Comparison of ENCODE assay signal across 13 cellular contexts in genomic region chr5:95715799-95716461, GRCh38. TPM values are rescaled to one million over a fixed set of nuclear protein-coding genes. Genes with fewer than 3 reads are reported as not detected.
A peak's percentile ranks its signal among the peaks of the same experiment; 100 is the strongest.
DNase-seq lines count a peak whose midpoint lies in the region; ATAC-seq and TF ChIP-seq lines count a peak whose summit lies in the region.
"Had no signal": no experiment of that assay in that cellular context is flagged by ENCODE, and none has a peak within 500 bp of the region (broad histone marks: within the 10 kb centered on the region; RNA-seq: fewer than 3 reads in every experiment).

No MANE protein-coding gene starts in this region.

- no peak for TF ChIP-seq CTCF in fibroblast of villous mesenchyme (IDR thresholded peaks at IDR 0.05; ENCODE audit: insufficient read depth, low read depth, low read length)

- DNase-seq in AG20443 (ENCODE audit: low spot score) (peak; percentile 67), fibroblast of villous mesenchyme (ENCODE audit: low read depth) (peak; percentile 57), NCI-H1436 treated with DMSO at 0.1 percent for 48 hours (lab: John Stamatoyannopoulos, UW) (no peak), GF-D8 (lab: John Stamatoyannopoulos, UW) (no peak), left lobe of liver (ENCODE audit: low spot score) (no peak), NCI-H146 treated with DMSO at 0.1 percent for 48 hours (lab: John Stamatoyannopoulos, UW; ENCODE audit: unreplicated experiment) (no peak)
- DNase-seq: DMS79 treated with DMSO at 0.1 percent for 48 hours, erythroblast, NCI-H1930, SIG-M5, transverse colon had no signal

- ATAC-seq in GM18867 (IDR thresholded peaks at IDR 0.05; ENCODE audit: unreplicated experiment) (peak; percentile 54), SK-N-SH treated with all-trans-retinoic acid at 6 μM for 48 hours (peak; percentile 37), left lobe of liver (no peak)

- H3K4me3 ChIP-seq in fibroblast of villous mesenchyme (ENCODE audit: low read depth, low read length): no peak overlapping the region
- H3K4me3 ChIP-seq: transverse colon had no signal

TF ChIP-seq in SK-N-SH treated with all-trans-retinoic acid at 6 μM for 48 hours, 23 proteins besides CTCF, POLR2A, EP300 and RAD21:
- TF ChIP-seq ZFP3 (CRISPR knock-in tag; IDR thresholded peaks at IDR 0.05): no peak
- no peak for TF ChIP-seq ZNF70 (CRISPR knock-in tag; IDR thresholded peaks at IDR 0.05)
- TF ChIP-seq, protein P1, sequence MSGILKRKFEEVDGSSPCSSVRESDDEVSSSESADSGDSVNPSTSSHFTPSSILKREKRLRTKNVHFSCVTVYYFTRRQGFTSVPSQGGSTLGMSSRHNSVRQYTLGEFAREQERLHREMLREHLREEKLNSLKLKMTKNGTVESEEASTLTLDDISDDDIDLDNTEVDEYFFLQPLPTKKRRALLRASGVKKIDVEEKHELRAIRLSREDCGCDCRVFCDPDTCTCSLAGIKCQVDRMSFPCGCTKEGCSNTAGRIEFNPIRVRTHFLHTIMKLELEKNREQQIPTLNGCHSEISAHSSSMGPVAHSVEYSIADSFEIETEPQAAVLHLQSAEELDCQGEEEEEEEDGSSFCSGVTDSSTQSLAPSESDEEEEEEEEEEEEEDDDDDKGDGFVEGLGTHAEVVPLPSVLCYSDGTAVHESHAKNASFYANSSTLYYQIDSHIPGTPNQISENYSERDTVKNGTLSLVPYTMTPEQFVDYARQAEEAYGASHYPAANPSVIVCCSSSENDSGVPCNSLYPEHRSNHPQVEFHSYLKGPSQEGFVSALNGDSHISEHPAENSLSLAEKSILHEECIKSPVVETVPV (CRISPR knock-in tag; IDR thresholded peaks at IDR 0.05): no peak
- TF ChIP-seq ISL1 (CRISPR knock-in tag; IDR thresholded peaks at IDR 0.05): no peak
- no peak for TF ChIP-seq GLIS3 (CRISPR knock-in tag; IDR thresholded peaks at IDR 0.05)
- TF ChIP-seq ZNF565 (CRISPR knock-in tag; conservative IDR thresholded peaks at IDR 0.05; ENCODE audit: low read depth): no peak
- no peak for TF ChIP-seq ZFP30 (CRISPR knock-in tag; IDR thresholded peaks at IDR 0.05)
- TF ChIP-seq TCF4 (CRISPR knock-in tag; IDR thresholded peaks at IDR 0.05; ENCODE audit: borderline replicate concordance): no peak
- TF ChIP-seq PPARA (CRISPR knock-in tag; IDR thresholded peaks at IDR 0.05; ENCODE audit: borderline replicate concordance): no peak
- no peak for TF ChIP-seq TOX (CRISPR knock-in tag; IDR thresholded peaks at IDR 0.05; ENCODE audit: borderline replicate concordance)
- no peak for TF ChIP-seq TSHZ2 (CRISPR knock-in tag; IDR thresholded peaks at IDR 0.05)
- no peak for TF ChIP-seq BACH2 (CRISPR knock-in tag; IDR thresholded peaks at IDR 0.05; ENCODE audit: borderline replicate concordance)
- no peak for TF ChIP-seq SNAI2 (CRISPR knock-in tag; IDR thresholded peaks at IDR 0.05)
- no peak for TF ChIP-seq RARB (CRISPR knock-in tag; IDR thresholded peaks at IDR 0.05)
- TF ChIP-seq CSDC2 (CRISPR knock-in tag; IDR thresholded peaks at IDR 0.05): no peak
- no peak for TF ChIP-seq OSR1 (CRISPR knock-in tag; IDR thresholded peaks at IDR 0.05)
- no peak for TF ChIP-seq ARNTL (CRISPR knock-in tag; IDR thresholded peaks at IDR 0.05; ENCODE audit: borderline replicate concordance, low read depth)
- TF ChIP-seq POU6F1 (CRISPR knock-in tag; IDR thresholded peaks at IDR 0.05; ENCODE audit: borderline replicate concordance, low read depth): no peak
- TF ChIP-seq ESRRG (CRISPR knock-in tag; IDR thresholded peaks at IDR 0.05): no peak
- no peak for TF ChIP-seq CREB5 (CRISPR knock-in tag; IDR thresholded peaks at IDR 0.05; ENCODE audit: low read depth)

RNA-seq across cellular contexts. Expression of gene RHOBTB3, which starts 15.2 kb away (rescaled TPM):
- total RNA-seq in fibroblast of villous mesenchyme (370 and 720 TPM in 2 replicates), left lobe of liver (45.1 TPM)

RNA-seq across cellular contexts. Expression of gene SPATA9, which starts 33.1 kb away (rescaled TPM):
- total RNA-seq in fibroblast of villous mesenchyme: 1.3 TPM in 2 replicates
- total RNA-seq in left lobe of liver: 0.25 TPM

Comparison
In these comparisons a context has a peak if more than half of its experiments do, and no peak if none do; other contexts are left out.
1. DNase-seq: peak in AG20443 (single experiment) and fibroblast of villous mesenchyme (single experiment); none in NCI-H1436 treated with DMSO at 0.1 percent for 48 hours (single experiment), GF-D8 (single experiment), left lobe of liver (single experiment) and NCI-H146 treated with DMSO at 0.1 percent for 48 hours (single experiment).